Comparison of ENCODE assay signal across 1 cellular context in genomic region chr11:64916848-64917662, GRCh38.
A peak's percentile ranks its signal among the peaks of the same experiment; 100 is the strongest.
TF ChIP-seq lines count a peak whose summit lies in the region.

Gene ATG2A (minus strand): TSS chr11:64917209. CDS start chr11:64917135, 74 bp downstream.

TF ChIP-seq in HepG2, 621 proteins besides CTCF, POLR2A, EP300 and RAD21 (continued from another document and continues in another):
- TF ChIP-seq ZBTB44 (CRISPR knock-in tag; IDR thresholded peaks at IDR 0.05) (no peak), ZNF589 (CRISPR knock-in tag; conservative IDR thresholded peaks at IDR 0.05) (peak; percentile 79), DBP (CRISPR knock-in tag; IDR thresholded peaks at IDR 0.05; ENCODE audit: not compliant biosample characterization) (no peak), ATF1 (CRISPR knock-in tag; IDR thresholded peaks at IDR 0.05) (0 out of 2 replicates have a peak, but pooled peaks have one; percentile 8), ZNF354B (CRISPR knock-in tag; IDR thresholded peaks at IDR 0.05) (no peak), ZNF777 (CRISPR knock-in tag; IDR thresholded peaks at IDR 0.05) (no peak), ZNF33B (CRISPR knock-in tag; IDR thresholded peaks at IDR 0.05) (no peak), ZNF607 (CRISPR knock-in tag; IDR thresholded peaks at IDR 0.05; ENCODE audit: borderline replicate concordance) (peak; percentile 41; the same call in 1 of the 2 replicates), TAF1 (CRISPR knock-in tag; IDR thresholded peaks at IDR 0.05) (peak; percentile 88), ZZZ3 (CRISPR knock-in tag; IDR thresholded peaks at IDR 0.05; ENCODE audit: borderline replicate concordance) (peak; percentile 57; the same call in 1 of the 2 replicates), ZBTB20 (CRISPR knock-in tag; IDR thresholded peaks at IDR 0.05; ENCODE audit: borderline replicate concordance, low read depth) (0 out of 2 replicates have a peak, but pooled peaks have one; percentile 60), ZNF30 (CRISPR knock-in tag; IDR thresholded peaks at IDR 0.05) (no peak), ESRRA (CRISPR knock-in tag; IDR thresholded peaks at IDR 0.05; ENCODE audit: low read depth) (0 out of 2 replicates have a peak, but pooled peaks have one; percentile 64), ZNF513 (CRISPR knock-in tag; conservative IDR thresholded peaks at IDR 0.05) (no peak), DMAP1 (CRISPR knock-in tag; IDR thresholded peaks at IDR 0.05) (no peak), ZNF773 (CRISPR knock-in tag; IDR thresholded peaks at IDR 0.05; ENCODE audit: borderline replicate concordance) (no peak), HINFP (CRISPR knock-in tag; IDR thresholded peaks at IDR 0.05; ENCODE audit: low read depth) (no peak), RERE (CRISPR knock-in tag; IDR thresholded peaks at IDR 0.05; ENCODE audit: low read depth) (no peak), ZXDC (CRISPR knock-in tag; IDR thresholded peaks at IDR 0.05) (no peak), ZBTB25 (CRISPR knock-in tag; IDR thresholded peaks at IDR 0.05) (no peak), STAG1 (CRISPR knock-in tag; IDR thresholded peaks at IDR 0.05) (no peak), SNRNP70 (IDR thresholded peaks at IDR 0.05; ENCODE audit: low read depth, low read length) (no peak), MLXIP (CRISPR knock-in tag; IDR thresholded peaks at IDR 0.05; ENCODE audit: borderline replicate concordance) (no peak), HNRNPL (IDR thresholded peaks at IDR 0.05; ENCODE audit: low read depth, low read length) (0 out of 2 replicates have a peak, but pooled peaks have one; percentile 33), ZNF75D (CRISPR knock-in tag; IDR thresholded peaks at IDR 0.05; ENCODE audit: borderline replicate concordance) (no peak), ZNF343 (CRISPR knock-in tag; IDR thresholded peaks at IDR 0.05) (0 out of 2 replicates have a peak, but pooled peaks have one; percentile 57), BRD4 (CRISPR knock-in tag; IDR thresholded peaks at IDR 0.05) (no peak), STAT5B (CRISPR knock-in tag; IDR thresholded peaks at IDR 0.05) (no peak), TFAP4 (IDR thresholded peaks at IDR 0.05; ENCODE audit: borderline replicate concordance, low read depth) (no peak), CENPX (CRISPR knock-in tag; IDR thresholded peaks at IDR 0.05) (no peak), E2F2 (CRISPR knock-in tag; IDR thresholded peaks at IDR 0.05; ENCODE audit: borderline replicate concordance) (no peak), ZNF263 (CRISPR knock-in tag; IDR thresholded peaks at IDR 0.05) (no peak), TRIM24 (CRISPR knock-in tag; IDR thresholded peaks at IDR 0.05) (no peak), SOX6 (IDR thresholded peaks at IDR 0.05) (no peak), SOX6 (CRISPR knock-in tag; IDR thresholded peaks at IDR 0.05) (no peak), SYNCRIP (IDR thresholded peaks at IDR 0.05; ENCODE audit: insufficient read depth, low read depth, low read length) (no peak), BRF2 (CRISPR knock-in tag; IDR thresholded peaks at IDR 0.05) (no peak; the same call in 1 of the 2 replicates), ZNF724P (CRISPR knock-in tag; IDR thresholded peaks at IDR 0.05; ENCODE audit: borderline replicate concordance) (no peak), U2AF1 (optimal IDR thresholded peaks at IDR 0.05; ENCODE audit: low read depth, low read length) (no peak)
